1 cellular context compared by ENCODE assay signal in the genomic region with DNA sequence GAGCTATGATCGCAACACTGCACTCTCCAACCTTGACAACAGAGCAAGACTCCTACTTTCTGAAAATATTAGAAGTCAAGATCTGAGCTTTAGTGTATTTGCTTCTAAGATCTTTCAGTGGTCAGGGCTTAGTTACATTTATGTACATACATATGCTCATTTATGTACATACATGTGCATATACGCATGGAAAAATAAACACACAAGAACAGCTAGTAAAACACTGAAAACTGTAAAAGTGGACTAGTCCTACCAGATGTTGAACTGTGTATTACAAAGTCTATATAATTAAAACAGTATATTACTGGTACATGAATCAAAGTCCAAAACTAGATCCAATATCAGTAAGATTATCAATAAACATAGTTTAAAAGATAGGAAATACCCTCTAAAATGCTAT.
TF ChIP-seq lines count a peak whose summit lies in the region.

No MANE protein-coding gene starts in this region.

TF ChIP-seq in A549, 52 proteins besides CTCF, POLR2A, EP300 and RAD21 (continued from another document):
- TF ChIP-seq TFCP2L1 (CRISPR knock-in tag; IDR thresholded peaks at IDR 0.05) (no peak), CBX2 (IDR thresholded peaks at IDR 0.05; ENCODE audit: borderline replicate concordance, low read depth) (no peak), FOSB (CRISPR knock-in tag; IDR thresholded peaks at IDR 0.05) (no peak), NPAS2 (CRISPR knock-in tag; IDR thresholded peaks at IDR 0.05; ENCODE audit: borderline replicate concordance) (no peak)
